ENCODE assay signal across 32 cellular contexts in genomic region chr2:167686691-167687090, GRCh38.
"Had no signal": no experiment of that assay in that cellular context is flagged by ENCODE, and none has a peak within 500 bp of the region (broad histone marks: within the 10 kb centered on the region; RNA-seq: fewer than 3 reads in every experiment).

No MANE protein-coding gene starts in this region.

- H3K27me3 ChIP-seq: colonic mucosa, esophagus muscularis mucosa, foreskin keratinocyte, gastroesophageal sphincter, heart right ventricle, spleen, testis, tibial artery had no signal

- H3K27ac ChIP-seq: colonic mucosa, esophagus muscularis mucosa, foreskin keratinocyte, gastroesophageal sphincter, heart right ventricle, parathyroid adenoma, prostate gland, skin epidermis, spleen, testis, tibial artery had no signal

- H3K4me1 Mint-ChIP-seq: central memory CD8-positive, alpha-beta T cell; immature natural killer cell; naive B cell; stimulated activated memory B cell treated with anti-CD40 and anti-IgM and Interleukin-4, amounts not matched to agents 10 μg/mL and 1 μg/mL and 100 μg/mL, for 72 hours had no signal

- H3K9me3 ChIP-seq: colonic mucosa, esophagus muscularis mucosa, gastroesophageal sphincter, heart right ventricle, mucosa of descending colon, prostate gland, spleen, testis, tibial artery had no signal

- H3K27me3 Mint-ChIP-seq: naive B cell; stimulated activated memory B cell treated with anti-CD40 and anti-IgM and Interleukin-4, amounts not matched to agents 10 μg/mL and 1 μg/mL and 100 μg/mL, for 72 hours; type B pancreatic cell had no signal

- H3K36me3 ChIP-seq: colonic mucosa, esophagus muscularis mucosa, gastroesophageal sphincter, heart right ventricle, prostate gland, spleen, tibial artery had no signal

- H3K4me3 Mint-ChIP-seq: central memory CD8-positive, alpha-beta T cell; immature natural killer cell; memory B cell; mesothelial cell of epicardium; naive B cell; nephron; stimulated activated memory B cell treated with anti-CD40 and anti-IgM and Interleukin-4, amounts not matched to agents 10 μg/mL and 1 μg/mL and 100 μg/mL, for 72 hours; type B pancreatic cell had no signal

- H3K27ac Mint-ChIP-seq: immature natural killer cell; memory B cell; mesothelial cell of epicardium; naive B cell; stimulated activated memory B cell treated with anti-CD40 and anti-IgM and Interleukin-4, amounts not matched to agents 10 μg/mL and 1 μg/mL and 100 μg/mL, for 72 hours; type B pancreatic cell had no signal

- H3K4me1 ChIP-seq: colonic mucosa, esophagus muscularis mucosa, foreskin keratinocyte, gastroesophageal sphincter, heart right ventricle, parathyroid adenoma, prostate gland, spleen, testis, tibial artery had no signal

- ATAC-seq: foreskin keratinocyte; gastroesophageal sphincter; heart right ventricle; left lobe of liver; mucosa of descending colon; right cardiac atrium; stimulated activated memory B cell treated with anti-CD40 and anti-IgM and Interleukin-4, amounts not matched to agents 10 μg/mL and 1 μg/mL and 100 μg/mL, for 72 hours; stimulated activated naive CD8-positive, alpha-beta T cell treated with anti-CD3 and anti-CD28 coated beads, Interleukin-15, Interleukin-2, amounts not matched to agents 100 U/mL and 50 U/mL, for 24 hours had no signal

- H3K4me3 ChIP-seq: colonic mucosa, esophagus muscularis mucosa, gastroesophageal sphincter, heart right ventricle, lung, mucosa of descending colon, prostate gland, skin epidermis, spleen, testis, tibial artery had no signal

- H3K9me3 Mint-ChIP-seq: central memory CD8-positive, alpha-beta T cell had no signal

- H3K36me3 Mint-ChIP-seq: immature natural killer cell; memory B cell; mesothelial cell of epicardium; naive B cell; stimulated activated memory B cell treated with anti-CD40 and anti-IgM and Interleukin-4, amounts not matched to agents 10 μg/mL and 1 μg/mL and 100 μg/mL, for 72 hours had no signal

- DNase-seq: colonic mucosa; dermis blood vessel endothelial cell; effector memory CD4-positive, alpha-beta T cell; foreskin keratinocyte; glutamatergic neuron; heart right ventricle; hippocampal formation; immature natural killer cell; islet precursor cell; kidney glomerular epithelial cell; mucosa of descending colon; naive B cell; right cardiac atrium; spleen; stimulated activated CD4-positive, alpha-beta T cell treated with anti-CD3 and anti-CD28 coated beads, Interleukin-4, amount 100 ng/mL, for 4 hours; stimulated activated naive CD8-positive, alpha-beta T cell treated with anti-CD3 and anti-CD28 coated beads, Interleukin-15, Interleukin-2, amounts not matched to agents 100 U/mL and 50 U/mL, for 24 hours; substantia nigra; testis; tibial artery had no signal
